Comparison of ENCODE assay signal across 8 cellular contexts in the genomic region with DNA sequence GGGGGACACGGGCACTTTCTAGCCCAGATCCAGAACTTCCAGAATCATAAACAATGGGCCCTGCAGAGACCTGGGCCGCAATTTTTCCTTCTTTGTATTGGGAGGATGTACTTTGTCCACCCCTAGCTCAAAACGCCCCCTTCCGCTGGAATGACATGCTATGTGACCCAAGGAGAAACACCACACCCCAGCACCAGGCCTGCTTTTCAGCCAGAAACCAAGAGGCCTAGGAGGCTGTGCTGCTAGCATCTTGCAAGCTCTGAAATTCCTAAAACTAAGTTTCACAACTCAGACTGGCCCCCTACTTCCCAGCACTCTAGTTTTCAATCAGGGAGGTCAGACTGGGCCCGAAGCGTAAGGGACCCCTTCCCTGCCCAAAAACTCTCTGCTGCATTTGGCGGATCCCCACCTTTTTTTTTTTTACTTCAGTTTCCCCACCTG. TPM values are rescaled to one million over a fixed set of nuclear protein-coding genes. Genes with fewer than 3 reads are reported as not detected.
DNase-seq lines count a peak whose midpoint lies in the region; ATAC-seq, FAIRE-seq and TF ChIP-seq lines count a peak whose summit lies in the region.

No MANE protein-coding gene starts in this region.

- peaks cover 50% of the 10 kb centered on the region for H3K4me1 Mint-ChIP-seq in central memory CD8-positive, alpha-beta T cell
- H3K4me1 Mint-ChIP-seq in stimulated activated naive CD8-positive, alpha-beta T cell treated with anti-CD3 and anti-CD28 coated beads, Interleukin-15, amount 100 ng/mL, for 72 hours, result peaks cover 61% of the 10 kb centered on the region

- H3K9me3 Mint-ChIP-seq in central memory CD8-positive, alpha-beta T cell, result no peaks in the 10 kb centered on the region
- no peaks in the 10 kb centered on the region for H3K9me3 Mint-ChIP-seq in stimulated activated naive CD8-positive, alpha-beta T cell treated with anti-CD3 and anti-CD28 coated beads, Interleukin-15, amount 100 ng/mL, for 72 hours

- H3K27ac ChIP-seq in HEK293 (ENCODE audit: extremely low read depth, low read depth, low read length) (peak overlapping the region; percentile 84), Panc1 (ENCODE audit: low read length) (peak overlapping the region; percentile 98)

- POLR2A ChIA-PET in HEK293 (lab: Yijun Ruan, JAX), result interaction anchor here (0.6 to 3.7 kb wide), 7 partner anchors 16 to 77 kb away, joined by 3 to 118 read pairs (median 5); a partner anchor contains a TSS
- POLR2A ChIA-PET in Panc1 (lab: Charles Lee), result interaction anchor here (0.8 to 0.9 kb wide), 3 partner anchors 17 to 42 kb away, joined by 3 to 5 read pairs (median 5); a partner anchor contains a TSS

- no peaks in the 10 kb centered on the region for H3K9me3 ChIP-seq in HEK293 (ENCODE audit: control insufficient read depth, insufficient read depth, low read depth, low read length)
- H3K9me3 ChIP-seq in Panc1 (ENCODE audit: control insufficient read depth, insufficient read depth, low read depth, low read length), result no peaks in the 10 kb centered on the region

- CTCF ChIA-PET in HEK293 (lab: Yijun Ruan, JAX), result interaction anchor here (0.6 to 7.6 kb wide), 14 partner anchors 10 to 170 kb away, joined by 3 to 114 read pairs (median 6); a partner anchor contains a TSS
- CTCF ChIA-PET in Panc1 (lab: Charles Lee), result interaction anchor here (0.6 to 1.3 kb wide), 3 partner anchors 41 to 91 kb away, joined by 5 to 9 read pairs (median 6); a partner anchor contains a TSS

- ATAC-seq in Panc1, result no peak
- no peak for ATAC-seq in central memory CD8-positive, alpha-beta T cell (replicated peaks; ENCODE audit: extremely low read depth, poor library complexity, severe bottlenecking)
- ATAC-seq in left lobe of liver, result peak; percentile 12
- peak; percentile 22 for ATAC-seq in stimulated activated naive CD8-positive, alpha-beta T cell treated with anti-CD3 and anti-CD28 coated beads, Interleukin-15, amount 100 ng/mL, for 72 hours
- no peak for ATAC-seq in HG02870 (IDR thresholded peaks at IDR 0.05; ENCODE audit: unreplicated experiment)

- peak overlapping the region; percentile 91 for H3K27ac Mint-ChIP-seq in central memory CD8-positive, alpha-beta T cell (ENCODE audit: low read depth)
- H3K27ac Mint-ChIP-seq in stimulated activated naive CD8-positive, alpha-beta T cell treated with anti-CD3 and anti-CD28 coated beads, Interleukin-15, amount 100 ng/mL, for 72 hours, result peak overlapping the region; percentile 91 to 92

- DNase-seq in D721Med (ENCODE audit: insufficient read length, low spot score), result no peak
- no peak for DNase-seq in Panc1 (ENCODE audit: low read depth, low spot score)
- DNase-seq in central memory CD8-positive, alpha-beta T cell (ENCODE audit: low spot score in 2 of 2), result no peak
- no peak for DNase-seq in left lobe of liver (ENCODE audit: low spot score)
- DNase-seq in stimulated activated naive CD8-positive, alpha-beta T cell treated with anti-CD3 and anti-CD28 coated beads, Interleukin-15, amount 100 ng/mL, for 72 hours, result peak; percentile 39 to 56
- no peak for DNase-seq in COLO829 (ENCODE audit: low spot score)

- H3K4me1 ChIP-seq in HEK293 (ENCODE audit: control insufficient read depth, insufficient read depth, low read length) (peaks cover 7% of the 10 kb centered on the region), Panc1 (ENCODE audit: control insufficient read depth, insufficient read depth, low read length) (peaks cover 25% of the 10 kb centered on the region)

- peaks cover 0 to 15% of the 10 kb centered on the region in 2 experiments; a peak in 1 of 3 replicates for H3K36me3 ChIP-seq in HEK293 (ENCODE audit: control insufficient read depth in 2 of 2, insufficient read depth in 1 of 2, low read length in 2 of 2)
- no peaks in the 10 kb centered on the region; the same call in 1 of the 2 replicates for H3K36me3 ChIP-seq in Panc1 (ENCODE audit: control insufficient read depth, insufficient read depth, low read length)

- in situ Hi-C loops in Panc1 (cut with HindIII; ENCODE audit: low pct_unique_long_range_greater_than_20kb, low sequenced_read_pairs), result no loop called here

- no peaks in the 10 kb centered on the region for H3K27me3 ChIP-seq in Panc1 (ENCODE audit: control insufficient read depth, insufficient read depth, low read length)

- peaks cover 8% of the 10 kb centered on the region for H3K36me3 Mint-ChIP-seq in central memory CD8-positive, alpha-beta T cell (ENCODE audit: insufficient read depth)

- no peaks in the 10 kb centered on the region for H3K27me3 Mint-ChIP-seq in central memory CD8-positive, alpha-beta T cell
- H3K27me3 Mint-ChIP-seq in stimulated activated naive CD8-positive, alpha-beta T cell treated with anti-CD3 and anti-CD28 coated beads, Interleukin-15, amount 100 ng/mL, for 72 hours, result no peaks in the 10 kb centered on the region

- TF ChIP-seq CTCF in D721Med (IDR thresholded peaks at IDR 0.05; ENCODE audit: insufficient read depth, missing control alignments) (peak; percentile 22), HEK293 (tag by site-specific recombination; IDR thresholded peaks at IDR 0.05) (peak; percentile 54; the same call in 1 of the 2 replicates), Panc1 (IDR thresholded peaks at IDR 0.05) (no peak)

- no peak for FAIRE-seq in D721Med (lab: Jason Lieb, UNC)

- H3K4me3 Mint-ChIP-seq in central memory CD8-positive, alpha-beta T cell, result peak overlapping the region; percentile 77
- peak overlapping the region; percentile 91 for H3K4me3 Mint-ChIP-seq in stimulated activated naive CD8-positive, alpha-beta T cell treated with anti-CD3 and anti-CD28 coated beads, Interleukin-15, amount 100 ng/mL, for 72 hours

- TSS peak; percentile 85 for BruUV-seq in Panc1 (replicated peaks; lab: Mats Ljungman, UMichigan)

- peak overlapping the region; percentile 92 for H3K4me3 ChIP-seq in HEK293 (ENCODE audit: low read depth, low read length)
- H3K4me3 ChIP-seq in Panc1 (ENCODE audit: low read depth in 2 of 2, low read length in 2 of 2), result peak overlapping the region; percentile 86 to 92

- intact Hi-C loops in Panc1 (cut with micrococcal nuclease; ENCODE audit: unreplicated experiment), result no loop called here

TF ChIP-seq in HEK293, 187 proteins besides CTCF, POLR2A, EP300 and RAD21 (continues in another document):
- TF ChIP-seq, protein P1, sequence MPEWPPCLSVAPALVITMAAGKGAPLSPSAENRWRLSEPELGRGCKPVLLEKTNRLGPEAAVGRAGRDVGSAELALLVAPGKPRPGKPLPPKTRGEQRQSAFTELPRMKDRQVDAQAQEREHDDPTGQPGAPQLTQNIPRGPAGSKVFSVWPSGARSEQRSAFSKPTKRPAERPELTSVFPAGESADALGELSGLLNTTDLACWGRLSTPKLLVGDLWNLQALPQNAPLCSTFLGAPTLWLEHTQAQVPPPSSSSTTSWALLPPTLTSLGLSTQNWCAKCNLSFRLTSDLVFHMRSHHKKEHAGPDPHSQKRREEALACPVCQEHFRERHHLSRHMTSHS (tag by site-specific recombination; IDR thresholded peaks at IDR 0.05), result no peak
- TF ChIP-seq HOXC10 (CRISPR knock-in tag; IDR thresholded peaks at IDR 0.05), result no peak
- TF ChIP-seq SP2 (tag by site-specific recombination; IDR thresholded peaks at IDR 0.05), result no peak
- no peak for TF ChIP-seq ZNF23 (tag by site-specific recombination; IDR thresholded peaks at IDR 0.05; ENCODE audit: borderline replicate concordance)
- TF ChIP-seq, protein P2, sequence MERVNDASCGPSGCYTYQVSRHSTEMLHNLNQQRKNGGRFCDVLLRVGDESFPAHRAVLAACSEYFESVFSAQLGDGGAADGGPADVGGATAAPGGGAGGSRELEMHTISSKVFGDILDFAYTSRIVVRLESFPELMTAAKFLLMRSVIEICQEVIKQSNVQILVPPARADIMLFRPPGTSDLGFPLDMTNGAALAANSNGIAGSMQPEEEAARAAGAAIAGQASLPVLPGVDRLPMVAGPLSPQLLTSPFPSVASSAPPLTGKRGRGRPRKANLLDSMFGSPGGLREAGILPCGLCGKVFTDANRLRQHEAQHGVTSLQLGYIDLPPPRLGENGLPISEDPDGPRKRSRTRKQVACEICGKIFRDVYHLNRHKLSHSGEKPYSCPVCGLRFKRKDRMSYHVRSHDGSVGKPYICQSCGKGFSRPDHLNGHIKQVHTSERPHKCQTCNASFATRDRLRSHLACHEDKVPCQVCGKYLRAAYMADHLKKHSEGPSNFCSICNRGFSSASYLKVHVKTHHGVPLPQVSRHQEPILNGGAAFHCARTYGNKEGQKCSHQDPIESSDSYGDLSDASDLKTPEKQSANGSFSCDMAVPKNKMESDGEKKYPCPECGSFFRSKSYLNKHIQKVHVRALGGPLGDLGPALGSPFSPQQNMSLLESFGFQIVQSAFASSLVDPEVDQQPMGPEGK (tag by site-specific recombination; IDR thresholded peaks at IDR 0.05), result no peak
- TF ChIP-seq GLI2 (tag by site-specific recombination; IDR thresholded peaks at IDR 0.05; ENCODE audit: borderline replicate concordance, low read depth), result no peak
- no peak for TF ChIP-seq ZBTB7A (tag by site-specific recombination; IDR thresholded peaks at IDR 0.05; ENCODE audit: low read depth)
- TF ChIP-seq ZNF274 (IDR thresholded peaks at IDR 0.05; ENCODE audit: low read length), result no peak
- TF ChIP-seq ZNF274 (tag by site-specific recombination; IDR thresholded peaks at IDR 0.05; ENCODE audit: borderline replicate concordance), result no peak
- no peak for TF ChIP-seq ZNF132 (tag by site-specific recombination; IDR thresholded peaks at IDR 0.05; ENCODE audit: borderline replicate concordance)
- no peak for TF ChIP-seq ZNF600 (tag by site-specific recombination; IDR thresholded peaks at IDR 0.05)
- TF ChIP-seq ZNF596 (tag by site-specific recombination; IDR thresholded peaks at IDR 0.05), result no peak
- TF ChIP-seq RBAK (tag by site-specific recombination; IDR thresholded peaks at IDR 0.05), result no peak
- TF ChIP-seq ZNF248 (tag by site-specific recombination; IDR thresholded peaks at IDR 0.05), result no peak
- TF ChIP-seq ZNF423 (tag by site-specific recombination; IDR thresholded peaks at IDR 0.05), result no peak
- no peak for TF ChIP-seq ZNF837 (tag by site-specific recombination; IDR thresholded peaks at IDR 0.05)
- no peak for TF ChIP-seq ZXDB (tag by site-specific recombination; IDR thresholded peaks at IDR 0.05)

RNA-seq across cellular contexts. Expression of a gene that starts 0.5 kb away (rescaled TPM):
- 209 TPM for total RNA-seq in Panc1 (2021; ENCODE audit: unreplicated experiment)
- polyA plus RNA-seq in Panc1 (2012; ENCODE audit: insufficient read length), result 226 TPM
- total RNA-seq in left lobe of liver, result 53.3 TPM

RNA-seq across cellular contexts. Expression of a gene that starts 18.1 kb away (rescaled TPM):
- total RNA-seq in Panc1 (2021; ENCODE audit: unreplicated experiment), result 36.3 TPM
- polyA plus RNA-seq in Panc1 (2012; ENCODE audit: insufficient read length), result 24.0 TPM
- 62.4 TPM for total RNA-seq in left lobe of liver

RNA-seq across cellular contexts. Expression of a gene that starts 40.9 kb away (rescaled TPM):
- total RNA-seq in Panc1 (2021; ENCODE audit: unreplicated experiment) (130 TPM), left lobe of liver (47.4 TPM)
- polyA plus RNA-seq in Panc1 (2012; ENCODE audit: insufficient read length), result 179 TPM

RNA-seq across cellular contexts. Expression of a gene that starts 48.1 kb away (rescaled TPM):
- total RNA-seq in Panc1 (2021; ENCODE audit: unreplicated experiment) (2.5 TPM), left lobe of liver (2.8 TPM)
- polyA plus RNA-seq in Panc1 (2012; ENCODE audit: insufficient read length), result 2.2 TPM

Comparison
In these comparisons a context has a peak if more than half of its experiments do, and no peak if none do; other contexts are left out.
1. DNase-seq: peak in stimulated activated naive CD8-positive, alpha-beta T cell treated with anti-CD3 and anti-CD28 coated beads, Interleukin-15, amount 100 ng/mL, for 72 hours (2 of 2); none in D721Med (single experiment), Panc1 (single experiment), central memory CD8-positive, alpha-beta T cell (0 of 2), left lobe of liver (single experiment) and COLO829 (single experiment).
2. ATAC-seq: peak in left lobe of liver (single experiment) and stimulated activated naive CD8-positive, alpha-beta T cell treated with anti-CD3 and anti-CD28 coated beads, Interleukin-15, amount 100 ng/mL, for 72 hours (single experiment); none in Panc1 (single experiment), central memory CD8-positive, alpha-beta T cell (single experiment) and HG02870 (single experiment).